20 cellular contexts compared by ENCODE assay signal in the genomic region with DNA sequence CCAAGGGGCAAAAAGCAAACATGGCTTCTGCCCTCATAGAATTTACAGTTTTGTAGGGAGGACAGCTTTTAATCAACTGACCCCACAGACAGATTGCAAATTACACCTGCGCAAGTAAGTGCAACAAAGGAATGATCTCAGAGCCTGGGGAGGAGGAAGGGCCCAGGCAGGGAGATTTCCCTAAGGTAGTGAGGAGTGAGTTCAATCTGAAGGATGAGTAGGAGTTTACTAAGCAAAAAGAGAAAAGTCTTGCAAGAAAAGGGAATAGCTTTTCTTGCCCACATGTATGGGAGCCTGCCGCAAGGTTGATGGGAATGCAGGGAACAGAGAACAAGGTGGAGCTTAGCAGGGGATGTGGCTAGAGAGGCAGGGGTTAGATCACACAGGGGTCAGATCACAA. TPM values are rescaled to one million over a fixed set of nuclear protein-coding genes. Genes with fewer than 3 reads are reported as not detected.
DNase-seq lines count a peak whose midpoint lies in the region; ATAC-seq and TF ChIP-seq lines count a peak whose summit lies in the region.
"Had no signal": no experiment of that assay in that cellular context is flagged by ENCODE, and none has a peak within 500 bp of the region (broad histone marks: within the 10 kb centered on the region; RNA-seq: fewer than 3 reads in every experiment).

No MANE protein-coding gene starts in this region.

- peak overlapping the region; percentile 23 to 27 for H3K4me3 Mint-ChIP-seq in stimulated activated naive CD8-positive, alpha-beta T cell treated with anti-CD3 and anti-CD28 coated beads, Interleukin-15, amount 100 ng/mL, for 72 hours
- H3K4me3 Mint-ChIP-seq in WTC11 (no peak overlapping the region; the same call in 1 of the 2 replicates), mesothelial cell of epicardium (peak overlapping the region; percentile 82)

- H3K36me3 Mint-ChIP-seq in WTC11 (no peaks in the 10 kb centered on the region), mesothelial cell of epicardium (no peaks in the 10 kb centered on the region)

- DNase-seq in stimulated activated naive CD8-positive, alpha-beta T cell treated with anti-CD3 and anti-CD28 coated beads, Interleukin-15, amount 100 ng/mL, for 72 hours: no peak
- DNase-seq in stimulated activated naive CD8-positive, alpha-beta T cell treated with anti-CD3 and anti-CD28 coated beads, Interleukin-15, Interleukin-2, amounts not matched to agents 100 U/mL and 50 U/mL, for 24 hours: no peak
- DNase-seq in WTC11 (ENCODE audit: low spot score): no peak
- no peak for DNase-seq in mesothelial cell of epicardium (ENCODE audit: low spot score in 2 of 2, unreplicated experiment in 2 of 2)
- DNase-seq in iPS-NIHi11 (ENCODE audit: low spot score): no peak
- DNase-seq in NCI-H1436 (lab: John Stamatoyannopoulos, UW): no peak
- no peak for DNase-seq in foreskin melanocyte
- DNase-seq in activated gamma-delta T cell (lab: John Stamatoyannopoulos, UW): no peak
- DNase-seq: activated CD4-positive, alpha-beta T cell treated with anti-CD3 and anti-CD28 coated beads for 1 hour; activated T-cell treated with anti-CD3 and anti-CD28 coated beads, Interleukin-2, amount 50 U/mL, for 1 hour; anterior cingulate cortex; cortex of kidney; DMS 273 treated with DMSO at 0.1 percent for 48 hours; NCI-H146; NCI-H2227 treated with DMSO at 0.1 percent for 48 hours; stimulated activated naive B cell treated with anti-CD40 and anti-IgM and Interleukin-4, amounts not matched to agents 10 μg/mL and 1 μg/mL and 100 μg/mL, for 72 hours had no signal

- TF ChIP-seq CTCF in WTC11 (IDR thresholded peaks at IDR 0.05) (no peak), mesothelial cell of epicardium (IDR thresholded peaks at IDR 0.05; ENCODE audit: unreplicated experiment) (no peak)

- CTCF ChIA-PET in WTC11 (lab: Charles Lee): interaction anchor here (0.6 to 10.5 kb wide), 21 partner anchors 8 to 318 kb away, joined by 3 to 222 read pairs (median 8); no protein-coding TSS in a partner anchor

- POLR2A ChIA-PET in WTC11 (lab: Charles Lee): interaction anchor here (1.3 to 1.9 kb wide), 2 partner anchors 65 to 102 kb away, joined by 4 to 20 read pairs; no protein-coding TSS in a partner anchor

- no peak overlapping the region for H3K27ac Mint-ChIP-seq in stimulated activated naive CD8-positive, alpha-beta T cell treated with anti-CD3 and anti-CD28 coated beads, Interleukin-15, amount 100 ng/mL, for 72 hours
- H3K27ac Mint-ChIP-seq in WTC11 (peak overlapping the region; percentile 98), mesothelial cell of epicardium (peak overlapping the region; percentile 78)
- H3K27ac Mint-ChIP-seq: stimulated activated naive B cell treated with anti-CD40 and anti-IgM and Interleukin-4, amounts not matched to agents 10 μg/mL and 1 μg/mL and 100 μg/mL, for 72 hours; T-helper 2 cell treated with Interferon-gamma antibody and Interleukin-4, amounts not matched to agents 5 μg/mL and 100 μg/mL, for 36 hours had no signal

- H3K9me3 Mint-ChIP-seq in stimulated activated naive CD8-positive, alpha-beta T cell treated with anti-CD3 and anti-CD28 coated beads, Interleukin-15, amount 100 ng/mL, for 72 hours: no peaks in the 10 kb centered on the region
- H3K9me3 Mint-ChIP-seq in WTC11: no peaks in the 10 kb centered on the region
- H3K9me3 Mint-ChIP-seq in mesothelial cell of epicardium: no peaks in the 10 kb centered on the region
- H3K9me3 Mint-ChIP-seq: stimulated activated naive B cell treated with anti-CD40 and anti-IgM and Interleukin-4, amounts not matched to agents 10 μg/mL and 1 μg/mL and 100 μg/mL, for 72 hours; T-helper 2 cell treated with Interferon-gamma antibody and Interleukin-4, amounts not matched to agents 5 μg/mL and 100 μg/mL, for 36 hours had no signal

- ATAC-seq in stimulated activated naive CD8-positive, alpha-beta T cell treated with anti-CD3 and anti-CD28 coated beads, Interleukin-15, amount 100 ng/mL, for 72 hours: no peak
- ATAC-seq in stimulated activated naive CD8-positive, alpha-beta T cell treated with anti-CD3 and anti-CD28 coated beads, Interleukin-15, Interleukin-2, amounts not matched to agents 100 U/mL and 50 U/mL, for 24 hours: no peak
- no peak for ATAC-seq in WTC11
- ATAC-seq: Right ventricle myocardium inferior; stimulated activated naive B cell treated with anti-CD40 and anti-IgM and Interleukin-4, amounts not matched to agents 10 μg/mL and 1 μg/mL and 100 μg/mL, for 72 hours had no signal

- H3K27me3 Mint-ChIP-seq in stimulated activated naive CD8-positive, alpha-beta T cell treated with anti-CD3 and anti-CD28 coated beads, Interleukin-15, amount 100 ng/mL, for 72 hours: no peaks in the 10 kb centered on the region
- no peaks in the 10 kb centered on the region; the same call in 1 of the 2 replicates for H3K27me3 Mint-ChIP-seq in WTC11 (ENCODE audit: low read depth)
- H3K27me3 Mint-ChIP-seq in mesothelial cell of epicardium (ENCODE audit: low read depth): no peaks in the 10 kb centered on the region

- H3K4me1 Mint-ChIP-seq in stimulated activated naive CD8-positive, alpha-beta T cell treated with anti-CD3 and anti-CD28 coated beads, Interleukin-15, amount 100 ng/mL, for 72 hours: peaks cover 50% of the 10 kb centered on the region
- peaks cover 42% of the 10 kb centered on the region for H3K4me1 Mint-ChIP-seq in WTC11
- peaks cover 33% of the 10 kb centered on the region for H3K4me1 Mint-ChIP-seq in mesothelial cell of epicardium

TF ChIP-seq in WTC11, 78 proteins besides CTCF, POLR2A, EP300 and RAD21 (continues in another document):
- TF ChIP-seq KAT7 (CRISPR knock-in tag; IDR thresholded peaks at IDR 0.05; ENCODE audit: borderline replicate concordance): no peak
- no peak for TF ChIP-seq ZNF219 (CRISPR knock-in tag; IDR thresholded peaks at IDR 0.05; ENCODE audit: borderline replicate concordance)
- TF ChIP-seq CBFB (CRISPR knock-in tag; IDR thresholded peaks at IDR 0.05; ENCODE audit: low read depth): no peak
- no peak for TF ChIP-seq FOXP1 (CRISPR knock-in tag; IDR thresholded peaks at IDR 0.05; ENCODE audit: borderline replicate concordance)
- no peak for TF ChIP-seq E2F4 (CRISPR knock-in tag; IDR thresholded peaks at IDR 0.05; ENCODE audit: borderline replicate concordance, low read depth)
- TF ChIP-seq AR (CRISPR knock-in tag; IDR thresholded peaks at IDR 0.05): no peak
- TF ChIP-seq MYBL2 (CRISPR knock-in tag; IDR thresholded peaks at IDR 0.05): no peak
- no peak for TF ChIP-seq NR1H2 (CRISPR knock-in tag; IDR thresholded peaks at IDR 0.05)
- TF ChIP-seq, protein P1, sequence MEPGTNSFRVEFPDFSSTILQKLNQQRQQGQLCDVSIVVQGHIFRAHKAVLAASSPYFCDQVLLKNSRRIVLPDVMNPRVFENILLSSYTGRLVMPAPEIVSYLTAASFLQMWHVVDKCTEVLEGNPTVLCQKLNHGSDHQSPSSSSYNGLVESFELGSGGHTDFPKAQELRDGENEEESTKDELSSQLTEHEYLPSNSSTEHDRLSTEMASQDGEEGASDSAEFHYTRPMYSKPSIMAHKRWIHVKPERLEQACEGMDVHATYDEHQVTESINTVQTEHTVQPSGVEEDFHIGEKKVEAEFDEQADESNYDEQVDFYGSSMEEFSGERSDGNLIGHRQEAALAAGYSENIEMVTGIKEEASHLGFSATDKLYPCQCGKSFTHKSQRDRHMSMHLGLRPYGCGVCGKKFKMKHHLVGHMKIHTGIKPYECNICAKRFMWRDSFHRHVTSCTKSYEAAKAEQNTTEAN (CRISPR knock-in tag; IDR thresholded peaks at IDR 0.05): no peak
- TF ChIP-seq EMX1 (CRISPR knock-in tag; IDR thresholded peaks at IDR 0.05): no peak

RNA-seq across cellular contexts. Expression of gene SOCS7, which starts 1.6 kb away (rescaled TPM):
- total RNA-seq in WTC11 (2021) (32.3 to 34.4 TPM (median 33.6 TPM) in 3 replicates), mesothelial cell of epicardium (31.6 to 33.6 TPM (median 32.9 TPM) in 3 replicates)

RNA-seq across cellular contexts. Expression of gene GPR179, which starts 6.3 kb away (rescaled TPM):
- total RNA-seq in WTC11 (2021) (0.09 to 0.46 TPM (median 0.46 TPM) in 3 replicates), mesothelial cell of epicardium (0.22 to 0.77 TPM (median 0.25 TPM) in 3 replicates)
- total RNA-seq: epithelial cell of proximal tubule, osteoblast, Right ventricle myocardium inferior had no signal

RNA-seq across cellular contexts. Expression of gene MRPL45, which starts 53.1 kb away (rescaled TPM):
- 60.3 to 63.3 TPM (median 61.1 TPM) in 3 replicates for total RNA-seq in WTC11 (2021)
- total RNA-seq in mesothelial cell of epicardium: 39.9 to 42.9 TPM (median 41.9 TPM) in 3 replicates

Comparison
In these comparisons a context has a peak if more than half of its experiments do, and no peak if none do; other contexts are left out.
1. H3K27ac Mint-ChIP-seq: peak in WTC11 (single experiment) and mesothelial cell of epicardium (single experiment); none in stimulated activated naive CD8-positive, alpha-beta T cell treated with anti-CD3 and anti-CD28 coated beads, Interleukin-15, amount 100 ng/mL, for 72 hours (0 of 2).